Comparison of ENCODE assay signal across 1 cellular context in genomic region chr19:6728346-6728745, GRCh38.
TF ChIP-seq lines count a peak whose summit lies in the region.

No MANE protein-coding gene starts in this region.

TF ChIP-seq in HepG2, 621 proteins besides CTCF, POLR2A, EP300 and RAD21 (continued from another document and continues in another):
- TF ChIP-seq, protein P1, sequence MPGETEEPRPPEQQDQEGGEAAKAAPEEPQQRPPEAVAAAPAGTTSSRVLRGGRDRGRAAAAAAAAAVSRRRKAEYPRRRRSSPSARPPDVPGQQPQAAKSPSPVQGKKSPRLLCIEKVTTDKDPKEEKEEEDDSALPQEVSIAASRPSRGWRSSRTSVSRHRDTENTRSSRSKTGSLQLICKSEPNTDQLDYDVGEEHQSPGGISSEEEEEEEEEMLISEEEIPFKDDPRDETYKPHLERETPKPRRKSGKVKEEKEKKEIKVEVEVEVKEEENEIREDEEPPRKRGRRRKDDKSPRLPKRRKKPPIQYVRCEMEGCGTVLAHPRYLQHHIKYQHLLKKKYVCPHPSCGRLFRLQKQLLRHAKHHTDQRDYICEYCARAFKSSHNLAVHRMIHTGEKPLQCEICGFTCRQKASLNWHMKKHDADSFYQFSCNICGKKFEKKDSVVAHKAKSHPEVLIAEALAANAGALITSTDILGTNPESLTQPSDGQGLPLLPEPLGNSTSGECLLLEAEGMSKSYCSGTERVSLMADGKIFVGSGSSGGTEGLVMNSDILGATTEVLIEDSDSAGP (CRISPR knock-in tag; IDR thresholded peaks at IDR 0.05; ENCODE audit: borderline replicate concordance) = 0 out of 2 replicates have a peak, but pooled peaks have one; percentile 6
- TF ChIP-seq ARID4A (CRISPR knock-in tag; IDR thresholded peaks at IDR 0.05; ENCODE audit: borderline replicate concordance) (no peak), ZNF792 (CRISPR knock-in tag; IDR thresholded peaks at IDR 0.05) (0 out of 2 replicates have a peak, but pooled peaks have one; percentile 22), HDAC2 (CRISPR knock-in tag; IDR thresholded peaks at IDR 0.05) (0 out of 2 replicates have a peak, but pooled peaks have one; percentile 5), TMF1 (CRISPR knock-in tag; IDR thresholded peaks at IDR 0.05; ENCODE audit: low read depth) (no peak), HINFP (CRISPR knock-in tag; IDR thresholded peaks at IDR 0.05; ENCODE audit: low read depth) (no peak), POLR2G (IDR thresholded peaks at IDR 0.05; ENCODE audit: low read depth, low read length) (peak; percentile 37; the same call in 1 of the 2 replicates), ZNF225 (CRISPR knock-in tag; IDR thresholded peaks at IDR 0.05) (peak; percentile 69; the same call in 1 of the 2 replicates), ZNF253 (CRISPR knock-in tag; IDR thresholded peaks at IDR 0.05; ENCODE audit: borderline replicate concordance) (no peak), ZNF138 (CRISPR knock-in tag; IDR thresholded peaks at IDR 0.05; ENCODE audit: low read depth) (no peak), SOX13 (IDR thresholded peaks at IDR 0.05) (no peak), SOX13 (CRISPR knock-in tag; conservative IDR thresholded peaks at IDR 0.05 in 1 of 2, IDR thresholded peaks at IDR 0.05 in 1 of 2) (peak in 1 of 2 experiments; percentile 45; a peak in 1 of 4 replicates), NCOA2 (CRISPR knock-in tag; IDR thresholded peaks at IDR 0.05) (peak; percentile 39; the same call in 1 of the 2 replicates), ZFAT (CRISPR knock-in tag; conservative IDR thresholded peaks at IDR 0.05) (no peak), AGO1 (IDR thresholded peaks at IDR 0.05; ENCODE audit: low read depth, low read length, poor library complexity, severe bottlenecking) (no peak), SOX6 (IDR thresholded peaks at IDR 0.05) (no peak), SOX6 (CRISPR knock-in tag; IDR thresholded peaks at IDR 0.05) (0 out of 2 replicates have a peak, but pooled peaks have one; percentile 15), CSRNP1 (CRISPR knock-in tag; IDR thresholded peaks at IDR 0.05) (no peak), RARA (CRISPR knock-in tag; IDR thresholded peaks at IDR 0.05) (0 out of 2 replicates have a peak, but pooled peaks have one; percentile 11), RELA (CRISPR knock-in tag; IDR thresholded peaks at IDR 0.05) (no peak), TARDBP (CRISPR knock-in tag; IDR thresholded peaks at IDR 0.05) (peak; percentile 59; the same call in 1 of the 2 replicates), ZNF292 (CRISPR knock-in tag; IDR thresholded peaks at IDR 0.05; ENCODE audit: borderline replicate concordance, low read depth) (no peak), ERF (CRISPR knock-in tag; IDR thresholded peaks at IDR 0.05) (0 out of 2 replicates have a peak, but pooled peaks have one; percentile 44), SAP130 (CRISPR knock-in tag; IDR thresholded peaks at IDR 0.05; ENCODE audit: low read depth) (peak; percentile 37; the same call in 1 of the 2 replicates), HMGXB3 (CRISPR knock-in tag; IDR thresholded peaks at IDR 0.05; ENCODE audit: borderline replicate concordance) (0 out of 2 replicates have a peak, but pooled peaks have one; percentile 12), STAT5B (CRISPR knock-in tag; IDR thresholded peaks at IDR 0.05) (no peak), ZBTB38 (CRISPR knock-in tag; IDR thresholded peaks at IDR 0.05) (peak; percentile 82), GPN1 (CRISPR knock-in tag; IDR thresholded peaks at IDR 0.05; ENCODE audit: borderline replicate concordance) (no peak), RFXANK (CRISPR knock-in tag; IDR thresholded peaks at IDR 0.05) (no peak), GATAD2A (CRISPR knock-in tag; IDR thresholded peaks at IDR 0.05) (0 out of 2 replicates have a peak, but pooled peaks have one; percentile 15), CREM (IDR thresholded peaks at IDR 0.05) (no peak), CREM (CRISPR knock-in tag; IDR thresholded peaks at IDR 0.05) (no peak), RBM22 (optimal IDR thresholded peaks at IDR 0.05; ENCODE audit: low read length) (no peak), ZNF564 (CRISPR knock-in tag; IDR thresholded peaks at IDR 0.05) (no peak), THYN1 (CRISPR knock-in tag; IDR thresholded peaks at IDR 0.05; ENCODE audit: borderline replicate concordance, low read depth) (no peak), GATA4 (IDR thresholded peaks at IDR 0.05; ENCODE audit: borderline replicate concordance, low read depth) (no peak)
- TF ChIP-seq, protein P2, sequence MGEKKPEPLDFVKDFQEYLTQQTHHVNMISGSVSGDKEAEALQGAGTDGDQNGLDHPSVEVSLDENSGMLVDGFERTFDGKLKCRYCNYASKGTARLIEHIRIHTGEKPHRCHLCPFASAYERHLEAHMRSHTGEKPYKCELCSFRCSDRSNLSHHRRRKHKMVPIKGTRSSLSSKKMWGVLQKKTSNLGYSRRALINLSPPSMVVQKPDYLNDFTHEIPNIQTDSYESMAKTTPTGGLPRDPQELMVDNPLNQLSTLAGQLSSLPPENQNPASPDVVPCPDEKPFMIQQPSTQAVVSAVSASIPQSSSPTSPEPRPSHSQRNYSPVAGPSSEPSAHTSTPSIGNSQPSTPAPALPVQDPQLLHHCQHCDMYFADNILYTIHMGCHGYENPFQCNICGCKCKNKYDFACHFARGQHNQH (CRISPR knock-in tag; IDR thresholded peaks at IDR 0.05) = no peak
- TF ChIP-seq, protein P3, sequence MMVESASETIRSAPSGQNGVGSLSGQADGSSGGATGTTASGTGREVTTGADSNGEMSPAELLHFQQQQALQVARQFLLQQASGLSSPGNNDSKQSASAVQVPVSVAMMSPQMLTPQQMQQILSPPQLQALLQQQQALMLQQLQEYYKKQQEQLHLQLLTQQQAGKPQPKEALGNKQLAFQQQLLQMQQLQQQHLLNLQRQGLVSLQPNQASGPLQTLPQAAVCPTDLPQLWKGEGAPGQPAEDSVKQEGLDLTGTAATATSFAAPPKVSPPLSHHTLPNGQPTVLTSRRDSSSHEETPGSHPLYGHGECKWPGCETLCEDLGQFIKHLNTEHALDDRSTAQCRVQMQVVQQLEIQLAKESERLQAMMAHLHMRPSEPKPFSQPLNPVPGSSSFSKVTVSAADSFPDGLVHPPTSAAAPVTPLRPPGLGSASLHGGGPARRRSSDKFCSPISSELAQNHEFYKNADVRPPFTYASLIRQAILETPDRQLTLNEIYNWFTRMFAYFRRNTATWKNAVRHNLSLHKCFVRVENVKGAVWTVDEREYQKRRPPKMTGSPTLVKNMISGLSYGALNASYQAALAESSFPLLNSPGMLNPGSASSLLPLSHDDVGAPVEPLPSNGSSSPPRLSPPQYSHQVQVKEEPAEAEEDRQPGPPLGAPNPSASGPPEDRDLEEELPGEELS (CRISPR knock-in tag; IDR thresholded peaks at IDR 0.05) = 0 out of 2 replicates have a peak, but pooled peaks have one; percentile 25
- TF ChIP-seq, protein P4, sequence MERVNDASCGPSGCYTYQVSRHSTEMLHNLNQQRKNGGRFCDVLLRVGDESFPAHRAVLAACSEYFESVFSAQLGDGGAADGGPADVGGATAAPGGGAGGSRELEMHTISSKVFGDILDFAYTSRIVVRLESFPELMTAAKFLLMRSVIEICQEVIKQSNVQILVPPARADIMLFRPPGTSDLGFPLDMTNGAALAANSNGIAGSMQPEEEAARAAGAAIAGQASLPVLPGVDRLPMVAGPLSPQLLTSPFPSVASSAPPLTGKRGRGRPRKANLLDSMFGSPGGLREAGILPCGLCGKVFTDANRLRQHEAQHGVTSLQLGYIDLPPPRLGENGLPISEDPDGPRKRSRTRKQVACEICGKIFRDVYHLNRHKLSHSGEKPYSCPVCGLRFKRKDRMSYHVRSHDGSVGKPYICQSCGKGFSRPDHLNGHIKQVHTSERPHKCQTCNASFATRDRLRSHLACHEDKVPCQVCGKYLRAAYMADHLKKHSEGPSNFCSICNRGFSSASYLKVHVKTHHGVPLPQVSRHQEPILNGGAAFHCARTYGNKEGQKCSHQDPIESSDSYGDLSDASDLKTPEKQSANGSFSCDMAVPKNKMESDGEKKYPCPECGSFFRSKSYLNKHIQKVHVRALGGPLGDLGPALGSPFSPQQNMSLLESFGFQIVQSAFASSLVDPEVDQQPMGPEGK (CRISPR knock-in tag; IDR thresholded peaks at IDR 0.05) = peak; percentile 58; the same call in 1 of the 2 replicates
- TF ChIP-seq, protein P5, sequence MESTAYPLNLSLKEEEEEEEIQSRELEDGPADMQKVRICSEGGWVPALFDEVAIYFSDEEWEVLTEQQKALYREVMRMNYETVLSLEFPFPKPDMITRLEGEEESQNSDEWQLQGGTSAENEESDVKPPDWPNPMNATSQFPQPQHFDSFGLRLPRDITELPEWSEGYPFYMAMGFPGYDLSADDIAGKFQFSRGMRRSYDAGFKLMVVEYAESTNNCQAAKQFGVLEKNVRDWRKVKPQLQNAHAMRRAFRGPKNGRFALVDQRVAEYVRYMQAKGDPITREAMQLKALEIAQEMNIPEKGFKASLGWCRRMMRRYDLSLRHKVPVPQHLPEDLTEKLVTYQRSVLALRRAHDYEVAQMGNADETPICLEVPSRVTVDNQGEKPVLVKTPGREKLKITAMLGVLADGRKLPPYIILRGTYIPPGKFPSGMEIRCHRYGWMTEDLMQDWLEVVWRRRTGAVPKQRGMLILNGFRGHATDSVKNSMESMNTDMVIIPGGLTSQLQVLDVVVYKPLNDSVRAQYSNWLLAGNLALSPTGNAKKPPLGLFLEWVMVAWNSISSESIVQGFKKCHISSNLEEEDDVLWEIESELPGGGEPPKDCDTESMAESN (CRISPR knock-in tag; conservative IDR thresholded peaks at IDR 0.05) = no peak
